Comparison of ENCODE assay signal across 14 cellular contexts in genomic region chr4:47543331-47543730, GRCh38.
"Had no signal": no experiment of that assay in that cellular context is flagged by ENCODE, and none has a peak within 500 bp of the region (broad histone marks: within the 10 kb centered on the region; RNA-seq: fewer than 3 reads in every experiment).

No MANE protein-coding gene starts in this region.

- DNase-seq: activated CD4-positive, alpha-beta T cell treated with anti-CD3 and anti-CD28 coated beads, Interleukin-2, amount 50 U/mL, for 1 hour; activated naive CD8-positive, alpha-beta T cell treated with anti-CD3 and anti-CD28 coated beads for 36 hours; erythroblast; hypothalamus; nucleus accumbens; right cardiac atrium; stimulated activated naive CD8-positive, alpha-beta T cell treated with anti-CD3 and anti-CD28 coated beads, Interleukin-15, Interleukin-2, amounts not matched to agents 100 U/mL and 50 U/mL, for 24 hours; transverse colon had no signal

- H3K27me3 Mint-ChIP-seq: activated naive CD8-positive, alpha-beta T cell treated with anti-CD3 and anti-CD28 coated beads for 36 hours; brain; progenitor cell of endocrine pancreas had no signal

- H3K4me3 Mint-ChIP-seq: activated naive CD8-positive, alpha-beta T cell treated with anti-CD3 and anti-CD28 coated beads for 36 hours; activated T-helper 1 cell treated with anti-CD3 and anti-CD28 coated beads, Interleukin-12 subunit alpha, Interleukin-12 subunit beta, Interleukin-2, Interleukin-4 antibody, amounts not matched to agents 30 ng/mL and 10 ng/mL and 1 ng/mL, durations not matched to agents 14 hours and 24 hours and 36 hours; brain; nephron; T-helper 2 cell treated with Interferon-gamma antibody and Interleukin-4, amounts not matched to agents 5 μg/mL and 100 μg/mL, for 36 hours had no signal

- H3K9me3 Mint-ChIP-seq: activated naive CD8-positive, alpha-beta T cell treated with anti-CD3 and anti-CD28 coated beads for 36 hours; activated T-helper 1 cell treated with anti-CD3 and anti-CD28 coated beads, Interleukin-12 subunit alpha, Interleukin-12 subunit beta, Interleukin-2, Interleukin-4 antibody, amounts not matched to agents 30 ng/mL and 10 ng/mL and 1 ng/mL, durations not matched to agents 14 hours and 24 hours and 36 hours; brain; nephron; T-helper 2 cell treated with Interferon-gamma antibody and Interleukin-4, amounts not matched to agents 5 μg/mL and 100 μg/mL, for 36 hours had no signal

- H3K4me1 Mint-ChIP-seq: activated naive CD8-positive, alpha-beta T cell treated with anti-CD3 and anti-CD28 coated beads for 36 hours; nephron had no signal

- H3K27ac Mint-ChIP-seq: activated naive CD8-positive, alpha-beta T cell treated with anti-CD3 and anti-CD28 coated beads for 36 hours; activated T-helper 1 cell treated with anti-CD3 and anti-CD28 coated beads, Interleukin-12 subunit alpha, Interleukin-12 subunit beta, Interleukin-2, Interleukin-4 antibody, amounts not matched to agents 30 ng/mL and 10 ng/mL and 1 ng/mL, durations not matched to agents 14 hours and 24 hours and 36 hours; brain; nephron; progenitor cell of endocrine pancreas; T-helper 2 cell treated with Interferon-gamma antibody and Interleukin-4, amounts not matched to agents 5 μg/mL and 100 μg/mL, for 36 hours had no signal

- H3K4me3 ChIP-seq: transverse colon, vagina had no signal
